14 cellular contexts compared by ENCODE assay signal in the genomic region with DNA sequence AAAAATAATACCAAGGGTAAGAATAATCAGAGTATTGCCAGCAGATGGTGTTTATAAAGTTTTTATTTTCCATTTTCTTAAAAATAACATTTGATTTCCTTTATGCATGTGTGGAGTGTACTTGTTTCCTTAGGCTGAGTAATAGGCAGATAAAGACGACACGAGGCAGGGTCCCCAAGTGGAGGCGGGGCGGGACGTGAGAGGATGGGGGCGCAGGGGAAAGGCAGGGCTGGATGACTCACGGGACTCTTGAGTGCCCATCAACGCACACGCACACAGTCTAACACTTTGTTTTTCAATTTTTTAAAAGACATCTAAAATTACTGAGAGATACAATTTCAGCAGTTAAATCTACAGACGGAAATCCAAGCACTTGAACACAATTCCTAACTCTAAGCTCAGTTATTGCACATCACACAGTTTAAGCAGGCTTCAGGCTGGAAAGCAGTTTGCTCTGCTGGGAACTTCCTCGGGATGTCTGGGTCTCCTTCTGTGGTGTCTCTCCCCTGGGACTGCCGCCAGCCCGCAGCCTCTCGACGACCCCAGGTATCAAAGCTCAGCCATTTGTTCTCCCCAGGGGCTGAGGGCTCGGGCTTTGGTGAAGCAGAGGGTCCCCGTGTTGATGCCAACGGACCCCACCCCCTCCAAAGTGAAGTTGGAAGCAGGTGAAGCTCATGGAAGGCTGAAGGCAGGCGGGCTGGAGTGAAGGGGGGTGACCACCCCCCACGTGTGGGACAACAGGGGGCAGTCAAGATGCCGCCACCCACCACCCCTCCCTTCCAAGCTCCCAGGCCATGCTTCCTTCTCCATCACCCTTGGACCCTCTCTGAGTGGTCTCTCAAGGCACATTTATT. TPM values are rescaled to one million over a fixed set of nuclear protein-coding genes. Genes with fewer than 3 reads are reported as not detected.
DNase-seq lines count a peak whose midpoint lies in the region; ATAC-seq, FAIRE-seq and TF ChIP-seq lines count a peak whose summit lies in the region.
"Had no signal": no experiment of that assay in that cellular context is flagged by ENCODE, and none has a peak within 500 bp of the region (broad histone marks: within the 10 kb centered on the region; RNA-seq: fewer than 3 reads in every experiment).

No MANE protein-coding gene starts in this region.

- no peak overlapping the region for H3K4me3 Mint-ChIP-seq in stimulated activated memory B cell treated with anti-CD40 and anti-IgM and Interleukin-4, amounts not matched to agents 10 μg/mL and 1 μg/mL and 100 μg/mL, for 72 hours

- peak overlapping the region; percentile 21 for H3K27ac Mint-ChIP-seq in stimulated activated memory B cell treated with anti-CD40 and anti-IgM and Interleukin-4, amounts not matched to agents 10 μg/mL and 1 μg/mL and 100 μg/mL, for 72 hours

- H2AFZ ChIP-seq in fibroblast of lung (ENCODE audit: low read length): no peak overlapping the region

- H3K4me2 ChIP-seq in fibroblast of lung (ENCODE audit: extremely low read depth, insufficient read depth, low read length): no peak overlapping the region

- DNase-seq in left ventricle myocardium inferior: no peak
- DNase-seq in Right ventricle myocardium superior: no peak
- DNase-seq in activated T-cell treated with anti-CD3 and anti-CD28 coated beads, Interleukin-2, amount 50 U/mL, for 1 hour: peak; percentile 60
- DNase-seq in fibroblast of lung (ENCODE audit: low read depth in 2 of 2): peak; percentile 9 to 24
- DNase-seq in HTR-8/SVneo (ENCODE audit: insufficient read length, low spot score): no peak
- DNase-seq in NCI-H2227 treated with DMSO at 0.1 percent for 48 hours (lab: John Stamatoyannopoulos, UW): no peak
- DNase-seq in NCI-H2227 (lab: John Stamatoyannopoulos, UW; ENCODE audit: unreplicated experiment): no peak
- DNase-seq: AML-193; effector CD8-positive, alpha-beta T cell; midbrain; NCI-H1436 treated with DMSO at 0.1 percent for 48 hours; OCI-M1; sigmoid colon had no signal

- H3K27me3 Mint-ChIP-seq in stimulated activated memory B cell treated with anti-CD40 and anti-IgM and Interleukin-4, amounts not matched to agents 10 μg/mL and 1 μg/mL and 100 μg/mL, for 72 hours: no peaks in the 10 kb centered on the region

- peaks cover 17% of the 10 kb centered on the region for H3K36me3 Mint-ChIP-seq in stimulated activated memory B cell treated with anti-CD40 and anti-IgM and Interleukin-4, amounts not matched to agents 10 μg/mL and 1 μg/mL and 100 μg/mL, for 72 hours

- TF ChIP-seq CTCF in left ventricle myocardium inferior (IDR thresholded peaks at IDR 0.05; ENCODE audit: borderline replicate concordance) (no peak), fibroblast of lung (conservative IDR thresholded peaks at IDR 0.05 in 1 of 2, IDR thresholded peaks at IDR 0.05 in 1 of 2; ENCODE audit: low read depth in 1 of 2, low read length in 2 of 2) (no peak)

- H3K79me2 ChIP-seq in fibroblast of lung (ENCODE audit: control insufficient read depth, insufficient read depth, low read length): no peaks in the 10 kb centered on the region

- intact Hi-C loops in left ventricle myocardium inferior (cut with micrococcal nuclease) (no loop called here), Right ventricle myocardium superior (cut with DNase I) (loop anchor here (10.0 kb wide), 1 partner anchor 46 kb away; no protein-coding TSS in a partner anchor)

- peaks cover 28% of the 10 kb centered on the region for H3K4me1 ChIP-seq in left ventricle myocardium inferior
- no peaks in the 10 kb centered on the region for H3K4me1 ChIP-seq in fibroblast of lung (ENCODE audit: control insufficient read depth, extremely low read depth, insufficient read depth, low read length)
- H3K4me1 ChIP-seq: sigmoid colon had no signal

- H3K4me3 ChIP-seq in left ventricle myocardium inferior (no peak overlapping the region), fibroblast of lung (replicated peaks in 1 of 4; ENCODE audit: control extremely low read depth in 1 of 4, insufficient read depth in 1 of 4, low read depth in 3 of 4, low read length in 4 of 4) (no peak overlapping the region)
- H3K4me3 ChIP-seq: sigmoid colon had no signal

- H3K27me3 ChIP-seq in left ventricle myocardium inferior (ENCODE audit: low read depth): no peaks in the 10 kb centered on the region
- H3K27me3 ChIP-seq in fibroblast of lung (ENCODE audit: control insufficient read depth, insufficient read depth, low read length): peaks cover 8% of the 10 kb centered on the region
- H3K27me3 ChIP-seq: sigmoid colon had no signal

- no peaks in the 10 kb centered on the region for H3K9me3 ChIP-seq in left ventricle myocardium inferior (replicated peaks)
- no peaks in the 10 kb centered on the region for H3K9me3 ChIP-seq in fibroblast of lung (ENCODE audit: control insufficient read depth, insufficient read depth, low read depth, low read length)
- H3K9me3 ChIP-seq: sigmoid colon had no signal

- H3K9ac ChIP-seq in fibroblast of lung (ENCODE audit: insufficient read depth, low read length): no peak overlapping the region

- no peaks in the 10 kb centered on the region for H3K9me3 Mint-ChIP-seq in stimulated activated memory B cell treated with anti-CD40 and anti-IgM and Interleukin-4, amounts not matched to agents 10 μg/mL and 1 μg/mL and 100 μg/mL, for 72 hours

- ATAC-seq in Right ventricle myocardium superior (ENCODE audit: poor library complexity): no peak
- no peak for ATAC-seq in stimulated activated memory B cell treated with anti-CD40 and anti-IgM and Interleukin-4, amounts not matched to agents 10 μg/mL and 1 μg/mL and 100 μg/mL, for 72 hours

- no peaks in the 10 kb centered on the region for H3K36me3 ChIP-seq in left ventricle myocardium inferior
- H3K36me3 ChIP-seq in fibroblast of lung (ENCODE audit: control insufficient read depth, insufficient read depth, low read length): no peaks in the 10 kb centered on the region
- H3K36me3 ChIP-seq: sigmoid colon had no signal

- peaks cover 44% of the 10 kb centered on the region for H3K4me1 Mint-ChIP-seq in stimulated activated memory B cell treated with anti-CD40 and anti-IgM and Interleukin-4, amounts not matched to agents 10 μg/mL and 1 μg/mL and 100 μg/mL, for 72 hours

- FAIRE-seq in HTR-8/SVneo (lab: Jason Lieb, UNC): no peak

- no peaks in the 10 kb centered on the region for H4K20me1 ChIP-seq in fibroblast of lung (ENCODE audit: control insufficient read depth, extremely low read depth, insufficient read depth, low read length)

- H3K27ac ChIP-seq in left ventricle myocardium inferior (replicated peaks) (peak overlapping the region; percentile 46), fibroblast of lung (ENCODE audit: insufficient read depth, low read length) (no peak overlapping the region)
- H3K27ac ChIP-seq: sigmoid colon had no signal

RNA-seq across cellular contexts. Expression of a gene that starts 29.1 kb away (rescaled TPM):
- total RNA-seq in left ventricle myocardium inferior: 8.6 TPM
- 9.6 TPM for total RNA-seq in Right ventricle myocardium superior
- 0.26 and 0.33 TPM in 2 replicates for total RNA-seq in fibroblast of lung
- polyA plus RNA-seq in fibroblast of lung: 0.02 and 0.06 TPM in 2 replicates
- 0.07 TPM in 1 of 2 replicates, not detected in the other for polyA plus RNA-seq in fibroblast of lung (2012)
- 0.93 TPM in 1 of 2 replicates, not detected in the other for polyA minus RNA-seq in fibroblast of lung (ENCODE audit: low replicate concordance)

Comparison
In these comparisons a context has a peak if more than half of its experiments do, and no peak if none do; other contexts are left out.
1. DNase-seq: peak in activated T-cell treated with anti-CD3 and anti-CD28 coated beads, Interleukin-2, amount 50 U/mL, for 1 hour (single experiment) and fibroblast of lung (2 of 2); none in left ventricle myocardium inferior (single experiment), Right ventricle myocardium superior (single experiment), HTR-8/SVneo (single experiment), NCI-H2227 treated with DMSO at 0.1 percent for 48 hours (single experiment) and NCI-H2227 (single experiment).